In genomic region chr18:10247402-10248117, GRCh38 we compare ENCODE assay signal across 20 cellular contexts.
A peak's percentile ranks its signal among the peaks of the same experiment; 100 is the strongest.
DNase-seq lines count a peak whose midpoint lies in the region; ATAC-seq and TF ChIP-seq lines count a peak whose summit lies in the region.
"Had no signal": no experiment of that assay in that cellular context is flagged by ENCODE, and none has a peak within 500 bp of the region (broad histone marks: within the 10 kb centered on the region; RNA-seq: fewer than 3 reads in every experiment).

No MANE protein-coding gene starts in this region.

- H3K4me1 Mint-ChIP-seq in glutamatergic neuron (ENCODE audit: low read depth, unreplicated experiment) = peaks cover 29% of the 10 kb centered on the region
- peaks cover 40% of the 10 kb centered on the region for H3K4me1 Mint-ChIP-seq in nephron
- H3K4me1 Mint-ChIP-seq: activated CD4-positive, alpha-beta T cell treated with anti-CD3 and anti-CD28 coated beads for 36 hours; stimulated activated naive CD8-positive, alpha-beta T cell treated with anti-CD3 and anti-CD28 coated beads, Interleukin-15, amount 100 ng/mL, for 72 hours had no signal

- H3K9me3 ChIP-seq in aorta (ENCODE audit: control insufficient read depth, low read length) = no peaks in the 10 kb centered on the region

- H3K27me3 ChIP-seq in aorta (ENCODE audit: control insufficient read depth in 1 of 2, insufficient read depth in 2 of 2, low read length in 1 of 2) = no peaks in the 10 kb centered on the region

- H3K36me3 Mint-ChIP-seq in glutamatergic neuron (ENCODE audit: unreplicated experiment) = no peaks in the 10 kb centered on the region
- H3K36me3 Mint-ChIP-seq in nephron (ENCODE audit: low read depth) = no peaks in the 10 kb centered on the region
- H3K36me3 Mint-ChIP-seq: type B pancreatic cell had no signal

- peak; percentile 5 for ATAC-seq in aorta (ENCODE audit: low FRiP score)
- no peak for ATAC-seq in HG03095 (IDR thresholded peaks at IDR 0.05; ENCODE audit: unreplicated experiment)
- ATAC-seq: activated CD4-positive, alpha-beta T cell treated with anti-CD3 and anti-CD28 coated beads for 36 hours; stimulated activated naive CD8-positive, alpha-beta T cell treated with anti-CD3 and anti-CD28 coated beads, Interleukin-15, amount 100 ng/mL, for 72 hours had no signal

- H3K27me3 Mint-ChIP-seq in glutamatergic neuron (ENCODE audit: unreplicated experiment) (peaks cover 8% of the 10 kb centered on the region), nephron (ENCODE audit: low read depth) (peaks cover 5% of the 10 kb centered on the region)
- H3K27me3 Mint-ChIP-seq: activated CD4-positive, alpha-beta T cell treated with anti-CD3 and anti-CD28 coated beads for 36 hours; stimulated activated naive CD8-positive, alpha-beta T cell treated with anti-CD3 and anti-CD28 coated beads, Interleukin-15, amount 100 ng/mL, for 72 hours; type B pancreatic cell had no signal

- H3K4me3 ChIP-seq in aorta (ENCODE audit: low read length in 2 of 2) = no peak overlapping the region
- H3K4me3 ChIP-seq: GM23248, PC-9, SK-N-MC had no signal

- peak overlapping the region; percentile 59 for H3K4me3 Mint-ChIP-seq in glutamatergic neuron (ENCODE audit: unreplicated experiment)
- peak overlapping the region in 2 of 3 experiments; percentile 43 to 46 for H3K4me3 Mint-ChIP-seq in nephron
- H3K4me3 Mint-ChIP-seq: activated CD4-positive, alpha-beta T cell treated with anti-CD3 and anti-CD28 coated beads for 36 hours; stimulated activated naive CD8-positive, alpha-beta T cell treated with anti-CD3 and anti-CD28 coated beads, Interleukin-15, amount 100 ng/mL, for 72 hours; type B pancreatic cell had no signal

- H3K9me3 Mint-ChIP-seq in glutamatergic neuron (ENCODE audit: unreplicated experiment) = peaks cover 11% of the 10 kb centered on the region
- no peaks in the 10 kb centered on the region for H3K9me3 Mint-ChIP-seq in nephron
- H3K9me3 Mint-ChIP-seq: stimulated activated naive CD8-positive, alpha-beta T cell treated with anti-CD3 and anti-CD28 coated beads, Interleukin-15, amount 100 ng/mL, for 72 hours; type B pancreatic cell had no signal

- H3K27ac Mint-ChIP-seq in glutamatergic neuron (ENCODE audit: unreplicated experiment) (peak overlapping the region; percentile 90), nephron (peak overlapping the region; percentile 67 to 81 (median 72))
- H3K27ac Mint-ChIP-seq: activated CD4-positive, alpha-beta T cell treated with anti-CD3 and anti-CD28 coated beads for 36 hours; type B pancreatic cell had no signal

- H3K36me3 ChIP-seq in aorta (ENCODE audit: control insufficient read depth in 1 of 2, insufficient read depth in 2 of 2, low read length in 1 of 2) = no peaks in the 10 kb centered on the region

- TF ChIP-seq CTCF in glutamatergic neuron (IDR thresholded peaks at IDR 0.05; ENCODE audit: partially characterized antibody, unreplicated experiment) = no peak
- TF ChIP-seq CTCF in nephron (IDR thresholded peaks at IDR 0.05; ENCODE audit: unreplicated experiment in 3 of 3) = no peak

- DNase-seq in NCI-H510A treated with DMSO at 0.1 percent for 48 hours (lab: John Stamatoyannopoulos, UW) = peak; percentile 6
- no peak for DNase-seq in NCI-H510A (lab: John Stamatoyannopoulos, UW)
- DNase-seq in glutamatergic neuron = peak; percentile 80
- DNase-seq in aorta = peak in 1 of 2 donors; percentile 68
- no peak for DNase-seq in GM19240 (ENCODE audit: insufficient read length, low spot score)
- DNase-seq in inferior parietal cortex (ENCODE audit: extremely low spot score) = no peak
- DNase-seq: activated CD4-positive, alpha-beta T cell treated with anti-CD3 and anti-CD28 coated beads for 36 hours; dermis blood vessel endothelial cell; GM23248; NCI-H1092 treated with DMSO at 0.1 percent for 48 hours; NCI-H2081; NCI-H774; PC-9; stimulated activated CD4-positive, alpha-beta T cell treated with anti-CD3 and anti-CD28 coated beads, Interleukin-2, amount 100 ng/mL, for 24 hours; stimulated activated naive CD8-positive, alpha-beta T cell treated with anti-CD3 and anti-CD28 coated beads, Interleukin-15, amount 100 ng/mL, for 72 hours had no signal

- intact Hi-C loops in aorta (cut with DNase I) = no loop called here

- H3K27ac ChIP-seq in aorta (ENCODE audit: low read depth in 1 of 2, low read length in 2 of 2) = no peak overlapping the region
- H3K27ac ChIP-seq: GM23248, KMS-11, PC-9, SK-N-MC had no signal

- no peaks in the 10 kb centered on the region for H3K4me1 ChIP-seq in aorta (ENCODE audit: control insufficient read depth in 1 of 2, insufficient read depth in 2 of 2, low read length in 2 of 2)

- 89 to 90% methylated on average over 20 to 21 of the region's 21 CpGs for WGBS in aorta, 2 donors

Comparison
In these comparisons a context has a peak if more than half of its experiments do, and no peak if none do; other contexts are left out.
1. DNase-seq: peak in NCI-H510A treated with DMSO at 0.1 percent for 48 hours (single experiment) and glutamatergic neuron (single experiment); none in NCI-H510A (single experiment), GM19240 (single experiment) and inferior parietal cortex (single experiment).